Comparison of ENCODE assay signal across 1 cellular context in genomic region chr12:116037941-116038837, GRCh38.
TF ChIP-seq lines count a peak whose summit lies in the region.

No MANE protein-coding gene starts in this region.

TF ChIP-seq in HCT116, 20 proteins besides CTCF, POLR2A, EP300 and RAD21 (continued from another document):
- TF ChIP-seq, protein P1, sequence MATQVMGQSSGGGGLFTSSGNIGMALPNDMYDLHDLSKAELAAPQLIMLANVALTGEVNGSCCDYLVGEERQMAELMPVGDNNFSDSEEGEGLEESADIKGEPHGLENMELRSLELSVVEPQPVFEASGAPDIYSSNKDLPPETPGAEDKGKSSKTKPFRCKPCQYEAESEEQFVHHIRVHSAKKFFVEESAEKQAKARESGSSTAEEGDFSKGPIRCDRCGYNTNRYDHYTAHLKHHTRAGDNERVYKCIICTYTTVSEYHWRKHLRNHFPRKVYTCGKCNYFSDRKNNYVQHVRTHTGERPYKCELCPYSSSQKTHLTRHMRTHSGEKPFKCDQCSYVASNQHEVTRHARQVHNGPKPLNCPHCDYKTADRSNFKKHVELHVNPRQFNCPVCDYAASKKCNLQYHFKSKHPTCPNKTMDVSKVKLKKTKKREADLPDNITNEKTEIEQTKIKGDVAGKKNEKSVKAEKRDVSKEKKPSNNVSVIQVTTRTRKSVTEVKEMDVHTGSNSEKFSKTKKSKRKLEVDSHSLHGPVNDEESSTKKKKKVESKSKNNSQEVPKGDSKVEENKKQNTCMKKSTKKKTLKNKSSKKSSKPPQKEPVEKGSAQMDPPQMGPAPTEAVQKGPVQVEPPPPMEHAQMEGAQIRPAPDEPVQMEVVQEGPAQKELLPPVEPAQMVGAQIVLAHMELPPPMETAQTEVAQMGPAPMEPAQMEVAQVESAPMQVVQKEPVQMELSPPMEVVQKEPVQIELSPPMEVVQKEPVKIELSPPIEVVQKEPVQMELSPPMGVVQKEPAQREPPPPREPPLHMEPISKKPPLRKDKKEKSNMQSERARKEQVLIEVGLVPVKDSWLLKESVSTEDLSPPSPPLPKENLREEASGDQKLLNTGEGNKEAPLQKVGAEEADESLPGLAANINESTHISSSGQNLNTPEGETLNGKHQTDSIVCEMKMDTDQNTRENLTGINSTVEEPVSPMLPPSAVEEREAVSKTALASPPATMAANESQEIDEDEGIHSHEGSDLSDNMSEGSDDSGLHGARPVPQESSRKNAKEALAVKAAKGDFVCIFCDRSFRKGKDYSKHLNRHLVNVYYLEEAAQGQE (IDR thresholded peaks at IDR 0.05; ENCODE audit: low read depth), result no peak
